In genomic region chr3:184234224-184234623, GRCh38 we compare ENCODE assay signal across 9 cellular contexts.
DNase-seq lines count a peak whose midpoint lies in the region; ATAC-seq and TF ChIP-seq lines count a peak whose summit lies in the region.
"Had no signal": no experiment of that assay in that cellular context is flagged by ENCODE, and none has a peak within 500 bp of the region (broad histone marks: within the 10 kb centered on the region; RNA-seq: fewer than 3 reads in every experiment).

No MANE protein-coding gene starts in this region.

- DNase-seq in AG09319 (ENCODE audit: extremely low read depth, low read depth), result peak; percentile 27
- peak; percentile 61 for DNase-seq in HS-27A (ENCODE audit: low read depth)
- DNase-seq in amniotic epithelial cell (ENCODE audit: low read depth), result peak; percentile 87
- DNase-seq in iris pigment epithelial cell (ENCODE audit: low read depth), result peak; percentile 89
- DNase-seq in stimulated activated CD4-positive, alpha-beta T cell treated with anti-CD3 and anti-CD28 coated beads, Interleukin-4, amount 100 ng/mL, for 4 hours, result no peak
- DNase-seq in NCI-H526 (lab: John Stamatoyannopoulos, UW), result no peak
- DNase-seq: activated CD4-positive, alpha-beta T cell treated with anti-CD3 and anti-CD28 coated beads, Interleukin-2, amount 50 U/mL, for 1 hour had no signal

- TF ChIP-seq CTCF in AG09319 (IDR thresholded peaks at IDR 0.05; ENCODE audit: low read depth, low read length), result no peak; the same call in 1 of the 2 replicates

- ATAC-seq in GM19324 (IDR thresholded peaks at IDR 0.05; ENCODE audit: low FRiP score, unreplicated experiment), result no peak
- ATAC-seq in GM18498 (IDR thresholded peaks at IDR 0.05; ENCODE audit: unreplicated experiment), result no peak

Comparison
In these comparisons a context has a peak if more than half of its experiments do, and no peak if none do; other contexts are left out.
1. DNase-seq: peak in AG09319 (single experiment), HS-27A (single experiment), amniotic epithelial cell (single experiment) and iris pigment epithelial cell (single experiment); none in stimulated activated CD4-positive, alpha-beta T cell treated with anti-CD3 and anti-CD28 coated beads, Interleukin-4, amount 100 ng/mL, for 4 hours (0 of 2) and NCI-H526 (0 of 2).